ENCODE assay signal across 12 cellular contexts in genomic region chr10:44051584-44052385, GRCh38.
DNase-seq lines count a peak whose midpoint lies in the region; FAIRE-seq and TF ChIP-seq lines count a peak whose summit lies in the region.
"Had no signal": no experiment of that assay in that cellular context is flagged by ENCODE, and none has a peak within 500 bp of the region (broad histone marks: within the 10 kb centered on the region; RNA-seq: fewer than 3 reads in every experiment).

No MANE protein-coding gene starts in this region.

- peak overlapping the region; percentile 22 for H3K27ac Mint-ChIP-seq in HFFc6
- no peak overlapping the region for H3K27ac Mint-ChIP-seq in immature natural killer cell
- H3K27ac Mint-ChIP-seq in endodermal cell: no peak overlapping the region
- no peak overlapping the region for H3K27ac Mint-ChIP-seq in activated CD4-positive, alpha-beta T cell treated with anti-CD3 and anti-CD28 coated beads, Interleukin-2, amount 10 ng/mL, durations not matched to agents 24 days and 14 days
- H3K27ac Mint-ChIP-seq: activated CD8-positive, alpha-beta memory T cell treated with anti-CD3 and anti-CD28 coated beads, Interleukin-2, amount 10 ng/mL, durations not matched to agents 7 days and 5 days; activated naive CD8-positive, alpha-beta T cell treated with anti-CD3 and anti-CD28 coated beads, Interleukin-2, amount 50 U/mL, for 24 hours had no signal

- intact Hi-C loops in activated CD4-positive, alpha-beta T cell treated with anti-CD3 and anti-CD28 coated beads, Interleukin-2, amount 10 ng/mL, durations not matched to agents 24 days and 14 days (cut with micrococcal nuclease): no loop called here

- peaks cover 16% of the 10 kb centered on the region for H3K27me3 ChIP-seq in kidney epithelial cell (ENCODE audit: control insufficient read depth, insufficient read depth, low read length)
- H3K27me3 ChIP-seq in endodermal cell (ENCODE audit: control insufficient read depth, insufficient read depth, low read length, poor library complexity, severe bottlenecking): no peaks in the 10 kb centered on the region

- in situ Hi-C loops in astrocyte of the cerebellum (cut with HindIII; ENCODE audit: low sequenced_read_pairs): no loop called here

- H3K4me1 Mint-ChIP-seq in HFFc6 (ENCODE audit: low read depth) (peaks cover 52% of the 10 kb centered on the region), immature natural killer cell (no peaks in the 10 kb centered on the region), endodermal cell (peaks cover 10% of the 10 kb centered on the region)
- H3K4me1 Mint-ChIP-seq in activated CD4-positive, alpha-beta T cell treated with anti-CD3 and anti-CD28 coated beads, Interleukin-2, amount 10 ng/mL, durations not matched to agents 24 days and 14 days: no peaks in the 10 kb centered on the region
- H3K4me1 Mint-ChIP-seq: activated CD8-positive, alpha-beta memory T cell treated with anti-CD3 and anti-CD28 coated beads, Interleukin-2, amount 10 ng/mL, durations not matched to agents 7 days and 5 days; activated naive CD8-positive, alpha-beta T cell treated with anti-CD3 and anti-CD28 coated beads, Interleukin-2, amount 50 U/mL, for 24 hours had no signal

- H3K36me3 Mint-ChIP-seq in HFFc6 (ENCODE audit: low read depth) (no peaks in the 10 kb centered on the region), immature natural killer cell (no peaks in the 10 kb centered on the region), endodermal cell (ENCODE audit: low read depth) (no peaks in the 10 kb centered on the region)
- H3K36me3 Mint-ChIP-seq in activated CD4-positive, alpha-beta T cell treated with anti-CD3 and anti-CD28 coated beads, Interleukin-2, amount 10 ng/mL, durations not matched to agents 24 days and 14 days (ENCODE audit: low read depth): no peaks in the 10 kb centered on the region
- H3K36me3 Mint-ChIP-seq: activated CD8-positive, alpha-beta memory T cell treated with anti-CD3 and anti-CD28 coated beads, Interleukin-2, amount 10 ng/mL, durations not matched to agents 7 days and 5 days had no signal

- H3K9ac ChIP-seq in endodermal cell (ENCODE audit: extremely low read depth, low read length, poor library complexity, severe bottlenecking): no peak overlapping the region

- H3K27me3 Mint-ChIP-seq in HFFc6 (ENCODE audit: insufficient read depth) (peaks cover 4% of the 10 kb centered on the region), immature natural killer cell (ENCODE audit: low read depth in 3 of 3) (peaks cover 0 to 8% (median 4%) of the 10 kb centered on the region in 3 donors), endodermal cell (ENCODE audit: insufficient read depth) (peaks cover 6% of the 10 kb centered on the region)
- peaks cover 9% of the 10 kb centered on the region for H3K27me3 Mint-ChIP-seq in activated CD4-positive, alpha-beta T cell treated with anti-CD3 and anti-CD28 coated beads, Interleukin-2, amount 10 ng/mL, durations not matched to agents 24 days and 14 days

- no peak overlapping the region for H3K27ac ChIP-seq in endodermal cell (ENCODE audit: low read depth, low read length)

- peak; percentile 93 for FAIRE-seq in urothelium cell line (lab: Jason Lieb, UNC)
- FAIRE-seq: TTC549 had no signal

- no peaks in the 10 kb centered on the region for H3K36me3 ChIP-seq in kidney epithelial cell (ENCODE audit: control insufficient read depth, insufficient read depth, low read length)
- H3K36me3 ChIP-seq in endodermal cell (ENCODE audit: control insufficient read depth, insufficient read depth, low read length): no peaks in the 10 kb centered on the region

- H3K4me3 Mint-ChIP-seq in HFFc6: peak overlapping the region; percentile 3
- no peak overlapping the region for H3K4me3 Mint-ChIP-seq in immature natural killer cell
- no peak overlapping the region for H3K4me3 Mint-ChIP-seq in endodermal cell
- no peak overlapping the region for H3K4me3 Mint-ChIP-seq in activated CD4-positive, alpha-beta T cell treated with anti-CD3 and anti-CD28 coated beads, Interleukin-2, amount 10 ng/mL, durations not matched to agents 24 days and 14 days
- H3K4me3 Mint-ChIP-seq: activated CD8-positive, alpha-beta memory T cell treated with anti-CD3 and anti-CD28 coated beads, Interleukin-2, amount 10 ng/mL, durations not matched to agents 7 days and 5 days; activated naive CD8-positive, alpha-beta T cell treated with anti-CD3 and anti-CD28 coated beads, Interleukin-2, amount 50 U/mL, for 24 hours had no signal

- H3K4me1 ChIP-seq in endodermal cell (ENCODE audit: control insufficient read depth, insufficient read depth, low read length): no peaks in the 10 kb centered on the region

- DNase-seq in HFFc6 (peak; percentile 67), astrocyte of the cerebellum (ENCODE audit: low read depth) (peak; percentile 83), kidney epithelial cell (ENCODE audit: low read depth) (peak; percentile 82), urothelium cell line (ENCODE audit: low spot score) (peak; percentile 85), immature natural killer cell (no peak), endodermal cell (no peak)
- DNase-seq in activated CD4-positive, alpha-beta T cell treated with anti-CD3 and anti-CD28 coated beads, Interleukin-2, amount 10 ng/mL, durations not matched to agents 24 days and 14 days: no peak
- DNase-seq: activated CD8-positive, alpha-beta memory T cell treated with anti-CD3 and anti-CD28 coated beads, Interleukin-2, amount 10 ng/mL, durations not matched to agents 7 days and 5 days; activated naive CD8-positive, alpha-beta T cell treated with anti-CD3 and anti-CD28 coated beads, Interleukin-2, amount 50 U/mL, for 24 hours; effector memory CD4-positive, alpha-beta T cell; NCI-H345 had no signal

- H3K4me3 ChIP-seq in astrocyte of the cerebellum (ENCODE audit: low read depth, low read length): no peak overlapping the region
- no peak overlapping the region for H3K4me3 ChIP-seq in kidney epithelial cell (ENCODE audit: low read depth, low read length)
- no peak overlapping the region for H3K4me3 ChIP-seq in endodermal cell (ENCODE audit: low read length)

- H3K9me3 Mint-ChIP-seq in HFFc6 (no peaks in the 10 kb centered on the region), immature natural killer cell (no peaks in the 10 kb centered on the region), endodermal cell (no peaks in the 10 kb centered on the region)
- no peaks in the 10 kb centered on the region for H3K9me3 Mint-ChIP-seq in activated CD4-positive, alpha-beta T cell treated with anti-CD3 and anti-CD28 coated beads, Interleukin-2, amount 10 ng/mL, durations not matched to agents 24 days and 14 days
- H3K9me3 Mint-ChIP-seq: activated naive CD8-positive, alpha-beta T cell treated with anti-CD3 and anti-CD28 coated beads, Interleukin-2, amount 50 U/mL, for 24 hours had no signal

- no peak for TF ChIP-seq CTCF in HFFc6 (IDR thresholded peaks at IDR 0.05)
- TF ChIP-seq CTCF in astrocyte of the cerebellum (IDR thresholded peaks at IDR 0.05; ENCODE audit: low read depth, low read length, missing control alignments): no peak
- TF ChIP-seq CTCF in kidney epithelial cell (IDR thresholded peaks at IDR 0.05; ENCODE audit: insufficient read depth, low read length, poor library complexity, severe bottlenecking): no peak
- TF ChIP-seq CTCF in endodermal cell (conservative IDR thresholded peaks at IDR 0.05): no peak

- no peaks in the 10 kb centered on the region for H3K9me3 ChIP-seq in endodermal cell (ENCODE audit: control insufficient read depth, low read length)

- WGBS in endodermal cell (ENCODE audit: insufficient coverage in 1 of 2, insufficient read length in 1 of 2), 2 experiments: 90 to 96% methylated on average over 10 of the region's 10 CpGs

Comparison
In these comparisons a context has a peak if more than half of its experiments do, and no peak if none do; other contexts are left out.
1. DNase-seq: peak in HFFc6 (single experiment), astrocyte of the cerebellum (single experiment), kidney epithelial cell (single experiment) and urothelium cell line (single experiment); none in immature natural killer cell (0 of 3), endodermal cell (single experiment) and activated CD4-positive, alpha-beta T cell treated with anti-CD3 and anti-CD28 coated beads, Interleukin-2, amount 10 ng/mL, durations not matched to agents 24 days and 14 days (single experiment).